1 cellular context compared by ENCODE assay signal in the genomic region with DNA sequence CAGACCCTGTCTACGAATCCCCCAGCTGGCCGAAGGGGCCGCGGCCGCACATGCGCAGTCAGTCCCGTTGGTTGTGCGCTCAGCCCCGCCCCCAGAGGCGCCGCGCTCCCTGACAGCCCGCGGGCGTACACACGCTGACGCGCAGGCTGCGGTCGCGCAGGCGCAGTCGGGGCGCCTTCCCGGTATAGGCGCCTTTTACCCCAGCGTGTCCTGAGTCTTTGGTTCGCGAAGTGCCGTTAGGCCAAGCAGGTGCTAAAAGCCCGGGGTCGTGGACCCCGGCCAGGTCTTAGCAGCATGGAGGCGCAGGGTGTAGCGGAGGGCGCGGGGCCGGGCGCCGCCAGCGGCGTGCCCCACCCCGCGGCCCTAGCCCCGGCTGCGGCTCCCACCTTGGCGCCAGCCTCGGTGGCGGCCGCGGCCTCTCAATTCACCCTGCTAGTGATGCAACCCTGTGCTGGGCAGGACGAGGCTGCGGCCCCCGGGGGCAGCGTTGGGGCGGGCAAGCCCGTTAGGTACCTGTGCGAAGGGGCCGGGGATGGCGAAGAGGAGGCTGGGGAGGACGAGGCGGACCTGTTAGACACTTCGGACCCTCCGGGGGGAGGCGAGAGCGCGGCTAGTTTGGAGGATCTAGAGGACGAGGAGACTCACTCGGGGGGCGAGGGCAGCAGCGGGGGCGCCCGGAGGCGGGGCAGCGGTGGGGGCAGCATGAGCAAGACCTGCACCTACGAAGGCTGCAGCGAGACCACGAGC.
TF ChIP-seq lines count a peak whose summit lies in the region.

A gene with protein sequence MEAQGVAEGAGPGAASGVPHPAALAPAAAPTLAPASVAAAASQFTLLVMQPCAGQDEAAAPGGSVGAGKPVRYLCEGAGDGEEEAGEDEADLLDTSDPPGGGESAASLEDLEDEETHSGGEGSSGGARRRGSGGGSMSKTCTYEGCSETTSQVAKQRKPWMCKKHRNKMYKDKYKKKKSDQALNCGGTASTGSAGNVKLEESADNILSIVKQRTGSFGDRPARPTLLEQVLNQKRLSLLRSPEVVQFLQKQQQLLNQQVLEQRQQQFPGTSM (plus strand): TSS at position 159 of the 747 bp plus-strand sequence. CDS start 136 bp downstream, at position 295.

TF ChIP-seq in K562, 482 proteins besides CTCF, POLR2A, EP300 and RAD21 (continued from another document):
- TF ChIP-seq, protein P1, sequence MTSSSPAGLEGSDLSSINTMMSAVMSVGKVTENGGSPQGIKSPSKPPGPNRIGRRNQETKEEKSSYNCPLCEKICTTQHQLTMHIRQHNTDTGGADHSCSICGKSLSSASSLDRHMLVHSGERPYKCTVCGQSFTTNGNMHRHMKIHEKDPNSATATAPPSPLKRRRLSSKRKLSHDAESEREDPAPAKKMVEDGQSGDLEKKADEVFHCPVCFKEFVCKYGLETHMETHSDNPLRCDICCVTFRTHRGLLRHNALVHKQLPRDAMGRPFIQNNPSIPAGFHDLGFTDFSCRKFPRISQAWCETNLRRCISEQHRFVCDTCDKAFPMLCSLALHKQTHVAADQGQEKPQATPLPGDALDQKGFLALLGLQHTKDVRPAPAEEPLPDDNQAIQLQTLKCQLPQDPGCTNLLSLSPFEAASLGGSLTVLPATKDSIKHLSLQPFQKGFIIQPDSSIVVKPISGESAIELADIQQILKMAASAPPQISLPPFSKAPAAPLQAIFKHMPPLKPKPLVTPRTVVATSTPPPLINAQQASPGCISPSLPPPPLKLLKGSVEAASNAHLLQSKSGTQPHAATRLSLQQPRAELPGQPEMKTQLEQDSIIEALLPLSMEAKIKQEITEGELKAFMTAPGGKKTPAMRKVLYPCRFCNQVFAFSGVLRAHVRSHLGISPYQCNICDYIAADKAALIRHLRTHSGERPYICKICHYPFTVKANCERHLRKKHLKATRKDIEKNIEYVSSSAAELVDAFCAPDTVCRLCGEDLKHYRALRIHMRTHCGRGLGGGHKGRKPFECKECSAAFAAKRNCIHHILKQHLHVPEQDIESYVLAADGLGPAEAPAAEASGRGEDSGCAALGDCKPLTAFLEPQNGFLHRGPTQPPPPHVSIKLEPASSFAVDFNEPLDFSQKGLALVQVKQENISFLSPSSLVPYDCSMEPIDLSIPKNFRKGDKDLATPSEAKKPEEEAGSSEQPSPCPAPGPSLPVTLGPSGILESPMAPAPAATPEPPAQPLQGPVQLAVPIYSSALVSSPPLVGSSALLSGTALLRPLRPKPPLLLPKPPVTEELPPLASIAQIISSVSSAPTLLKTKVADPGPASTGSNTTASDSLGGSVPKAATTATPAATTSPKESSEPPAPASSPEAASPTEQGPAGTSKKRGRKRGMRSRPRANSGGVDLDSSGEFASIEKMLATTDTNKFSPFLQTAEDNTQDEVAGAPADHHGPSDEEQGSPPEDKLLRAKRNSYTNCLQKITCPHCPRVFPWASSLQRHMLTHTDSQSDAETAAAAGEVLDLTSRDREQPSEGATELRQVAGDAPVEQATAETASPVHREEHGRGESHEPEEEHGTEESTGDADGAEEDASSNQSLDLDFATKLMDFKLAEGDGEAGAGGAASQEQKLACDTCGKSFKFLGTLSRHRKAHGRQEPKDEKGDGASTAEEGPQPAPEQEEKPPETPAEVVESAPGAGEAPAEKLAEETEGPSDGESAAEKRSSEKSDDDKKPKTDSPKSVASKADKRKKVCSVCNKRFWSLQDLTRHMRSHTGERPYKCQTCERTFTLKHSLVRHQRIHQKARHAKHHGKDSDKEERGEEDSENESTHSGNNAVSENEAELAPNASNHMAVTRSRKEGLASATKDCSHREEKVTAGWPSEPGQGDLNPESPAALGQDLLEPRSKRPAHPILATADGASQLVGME (CRISPR knock-in tag; IDR thresholded peaks at IDR 0.05): no peak
- TF ChIP-seq TARDBP (IDR thresholded peaks at IDR 0.05) (no peak), MYBL2 (IDR thresholded peaks at IDR 0.05; ENCODE audit: low read depth) (no peak), MYBL2 (CRISPR knock-in tag; IDR thresholded peaks at IDR 0.05; ENCODE audit: borderline replicate concordance) (no peak), BRCA1 (IDR thresholded peaks at IDR 0.05) (no peak), BRCA1 (CRISPR knock-in tag; IDR thresholded peaks at IDR 0.05) (no peak), BRF1 (IDR thresholded peaks at IDR 0.05; ENCODE audit: borderline replicate concordance, extremely low read depth, insufficient read length) (no peak), MBD2 (IDR thresholded peaks at IDR 0.05; ENCODE audit: borderline replicate concordance, low read depth) (no peak)
- TF ChIP-seq, protein P2, sequence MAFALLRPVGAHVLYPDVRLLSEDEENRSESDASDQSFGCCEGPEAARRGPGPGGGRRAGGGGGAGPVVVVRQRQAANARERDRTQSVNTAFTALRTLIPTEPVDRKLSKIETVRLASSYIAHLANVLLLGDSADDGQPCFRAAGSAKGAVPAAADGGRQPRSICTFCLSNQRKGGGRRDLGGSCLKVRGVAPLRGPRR (CRISPR knock-in tag; IDR thresholded peaks at IDR 0.05): no peak
